In the genomic region with DNA sequence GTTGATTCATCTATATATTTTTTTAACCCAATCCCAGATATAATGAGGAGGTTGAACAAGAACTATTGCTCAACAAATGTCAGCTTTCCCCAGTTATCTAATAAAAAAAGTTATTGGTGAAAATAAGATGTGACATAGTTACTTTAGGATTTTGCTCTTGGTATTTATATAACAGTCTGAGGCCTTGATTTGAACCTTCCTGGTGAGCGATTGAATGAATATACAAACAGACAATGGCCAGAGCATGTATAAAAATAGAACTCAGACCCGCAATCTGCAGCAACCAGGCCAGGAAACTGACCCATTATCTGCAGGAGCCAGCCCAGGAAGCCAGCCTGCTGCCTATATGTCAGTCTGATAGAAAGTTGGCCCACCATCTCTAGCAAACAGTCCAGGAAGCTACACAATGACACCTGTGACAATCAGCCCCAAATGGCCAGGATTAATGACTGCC, we compare ENCODE assay signal across 15 cellular contexts.
DNase-seq lines count a peak whose midpoint lies in the region; ATAC-seq and TF ChIP-seq lines count a peak whose summit lies in the region.
"Had no signal": no experiment of that assay in that cellular context is flagged by ENCODE, and none has a peak within 500 bp of the region (broad histone marks: within the 10 kb centered on the region; RNA-seq: fewer than 3 reads in every experiment).

No MANE protein-coding gene starts in this region.

- no peak overlapping the region for H3K27ac Mint-ChIP-seq in mesothelial cell of epicardium
- H3K27ac Mint-ChIP-seq: activated CD8-positive, alpha-beta T cell treated with anti-CD3 and anti-CD28 coated beads for 36 hours; activated T-helper 1 cell treated with anti-CD3 and anti-CD28 coated beads, Interleukin-12 subunit alpha, Interleukin-12 subunit beta, Interleukin-2, Interleukin-4 antibody, amounts not matched to agents 30 ng/mL and 10 ng/mL and 1 ng/mL, durations not matched to agents 14 hours and 24 hours and 36 hours had no signal

- ATAC-seq in HG02870 (IDR thresholded peaks at IDR 0.05; ENCODE audit: unreplicated experiment) (no peak), HG03432 (IDR thresholded peaks at IDR 0.05; ENCODE audit: unreplicated experiment) (no peak)
- ATAC-seq: activated CD8-positive, alpha-beta T cell treated with anti-CD3 and anti-CD28 coated beads for 36 hours had no signal

- H3K9me3 Mint-ChIP-seq in mesothelial cell of epicardium: no peaks in the 10 kb centered on the region
- H3K9me3 Mint-ChIP-seq: activated CD8-positive, alpha-beta T cell treated with anti-CD3 and anti-CD28 coated beads for 36 hours; activated T-helper 1 cell treated with anti-CD3 and anti-CD28 coated beads, Interleukin-12 subunit alpha, Interleukin-12 subunit beta, Interleukin-2, Interleukin-4 antibody, amounts not matched to agents 30 ng/mL and 10 ng/mL and 1 ng/mL, durations not matched to agents 14 hours and 24 hours and 36 hours had no signal

- no peaks in the 10 kb centered on the region for H3K27me3 ChIP-seq in dorsolateral prefrontal cortex
- H3K27me3 ChIP-seq: Peyer's patch, thyroid gland had no signal

- intact Hi-C loops in dorsolateral prefrontal cortex (cut with DNase I): loop anchor here in 1 of 2 donors (2.0 kb wide), 1 partner anchor 78 kb away; no protein-coding TSS in a partner anchor

- DNase-seq in EH (ENCODE audit: low read depth) (peak; percentile 87), OCI-M1 (lab: John Stamatoyannopoulos, UW) (peak; percentile 79), dorsolateral prefrontal cortex (no peak), pulmonary artery endothelial cell (ENCODE audit: low read depth, low spot score) (peak; percentile 55), mesothelial cell of epicardium (ENCODE audit: low spot score in 2 of 2, unreplicated experiment in 2 of 2) (no peak)
- DNase-seq: activated CD8-positive, alpha-beta T cell treated with anti-CD3 and anti-CD28 coated beads for 36 hours; NCI-H69; Peyer's patch; thyroid gland had no signal

- H3K4me3 Mint-ChIP-seq in mesothelial cell of epicardium: no peak overlapping the region
- H3K4me3 Mint-ChIP-seq: activated CD8-positive, alpha-beta T cell treated with anti-CD3 and anti-CD28 coated beads for 36 hours; activated T-helper 1 cell treated with anti-CD3 and anti-CD28 coated beads, Interleukin-12 subunit alpha, Interleukin-12 subunit beta, Interleukin-2, Interleukin-4 antibody, amounts not matched to agents 30 ng/mL and 10 ng/mL and 1 ng/mL, durations not matched to agents 14 hours and 24 hours and 36 hours had no signal

- H3K27me3 Mint-ChIP-seq in mesothelial cell of epicardium (ENCODE audit: low read depth): peaks cover 4% of the 10 kb centered on the region
- H3K27me3 Mint-ChIP-seq: activated CD8-positive, alpha-beta T cell treated with anti-CD3 and anti-CD28 coated beads for 36 hours had no signal

- no peak overlapping the region for H3K4me3 ChIP-seq in dorsolateral prefrontal cortex
- H3K4me3 ChIP-seq: HAP-1, Peyer's patch, skin epidermis, thyroid gland had no signal

- TF ChIP-seq CTCF in dorsolateral prefrontal cortex (IDR thresholded peaks at IDR 0.05 in 54 of 56, conservative IDR thresholded peaks at IDR 0.05 in 2 of 56; ENCODE audit: low read depth in 1 of 56, partially characterized antibody in 56 of 56): no peak
- no peak for TF ChIP-seq CTCF in mesothelial cell of epicardium (IDR thresholded peaks at IDR 0.05; ENCODE audit: unreplicated experiment)

- H3K36me3 Mint-ChIP-seq in mesothelial cell of epicardium: no peaks in the 10 kb centered on the region

- peaks cover 5% of the 10 kb centered on the region for H3K4me1 Mint-ChIP-seq in mesothelial cell of epicardium

- peak overlapping the region in 37 of 59 donors; percentile 9 to 89 (median 77) for H3K27ac ChIP-seq in dorsolateral prefrontal cortex
- H3K27ac ChIP-seq: neutrophil, thyroid gland had no signal

Comparison
In these comparisons a context has a peak if more than half of its experiments do, and no peak if none do; other contexts are left out.
1. DNase-seq: peak in EH (single experiment), OCI-M1 (single experiment) and pulmonary artery endothelial cell (single experiment); none in dorsolateral prefrontal cortex (0 of 10) and mesothelial cell of epicardium (0 of 2).